Comparison of ENCODE assay signal across 10 cellular contexts in the genomic region with DNA sequence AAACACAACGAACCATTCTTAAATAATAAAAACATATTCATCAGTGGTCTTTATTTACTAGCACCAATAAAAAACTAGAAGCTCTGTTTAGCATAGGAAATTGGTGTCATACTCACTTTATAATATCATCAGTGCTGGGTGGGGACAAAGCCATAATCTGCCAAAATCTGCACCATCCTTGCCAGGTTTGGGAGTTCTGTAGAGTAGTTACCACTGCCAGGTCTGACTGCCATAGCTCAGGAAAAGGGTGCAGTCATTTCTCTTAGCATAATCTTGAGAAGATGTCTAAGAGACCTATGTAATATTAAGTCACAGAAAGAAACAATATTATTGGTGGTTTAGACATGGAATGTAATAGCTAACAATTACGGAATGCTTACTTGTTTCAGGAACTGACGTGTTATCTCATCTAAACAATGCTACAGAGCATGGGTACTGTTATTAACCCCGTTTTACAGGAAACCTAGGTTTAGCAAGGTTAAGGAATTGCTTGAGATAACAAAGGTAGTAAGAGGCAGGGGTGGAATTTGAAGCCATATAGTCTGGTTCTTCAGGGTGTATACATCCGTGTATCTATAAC. TPM values are rescaled to one million over a fixed set of nuclear protein-coding genes. Genes with fewer than 3 reads are reported as not detected.
DNase-seq lines count a peak whose midpoint lies in the region; ATAC-seq and TF ChIP-seq lines count a peak whose summit lies in the region.
"Had no signal": no experiment of that assay in that cellular context is flagged by ENCODE, and none has a peak within 500 bp of the region (broad histone marks: within the 10 kb centered on the region; RNA-seq: fewer than 3 reads in every experiment).

No MANE protein-coding gene starts in this region.

- no peaks in the 10 kb centered on the region for H3K9me2 ChIP-seq in SK-N-SH
- H3K9me2 ChIP-seq in OCI-LY7 (ENCODE audit: insufficient read depth, low read length) = no peaks in the 10 kb centered on the region

- H2AFZ ChIP-seq in SK-N-SH (ENCODE audit: low read depth) (peak overlapping the region; percentile 66; the same call in 1 of the 2 replicates), OCI-LY7 (ENCODE audit: low read length) (peak overlapping the region; percentile 93), trophoblast cell (ENCODE audit: insufficient read depth, low read length, poor library complexity) (no peak overlapping the region)

- no peak for DNase-seq in SK-N-SH
- no peak for DNase-seq in OCI-LY7 (ENCODE audit: low spot score)
- DNase-seq in dermis microvascular lymphatic vessel endothelial cell (ENCODE audit: low read depth in 2 of 2) = peak; percentile 41 to 66
- DNase-seq in trophoblast cell = peak; percentile 71 to 97
- DNase-seq in NCI-H146 (lab: John Stamatoyannopoulos, UW) = no peak
- DNase-seq in T1000 (lab: John Stamatoyannopoulos, UW) = no peak
- DNase-seq: activated CD4-positive, alpha-beta T cell treated with anti-CD3 and anti-CD28 coated beads, Interleukin-2, amount 50 U/mL, for 1 hour; NCI-H2171 had no signal

- intact Hi-C loops in OCI-LY7 (cut with micrococcal nuclease; ENCODE audit: unreplicated experiment) = loop anchor here (10.0 kb wide), 1 partner anchor 1836 kb away; a partner anchor contains a TSS

- no peak overlapping the region for H4K12ac ChIP-seq in trophoblast cell (ENCODE audit: low read depth, low read length)

- no peak overlapping the region for H3K4ac ChIP-seq in trophoblast cell (ENCODE audit: low read depth, low read length)

- no peak overlapping the region for H3K14ac ChIP-seq in trophoblast cell (ENCODE audit: low read length)

- H2BK5ac ChIP-seq in trophoblast cell (ENCODE audit: low read depth, low read length, poor library complexity) = no peak overlapping the region

- no TSS peak for BruUV-seq in OCI-LY7 (replicated peaks; lab: Mats Ljungman, UMichigan)

- H3K79me2 ChIP-seq in SK-N-SH (ENCODE audit: insufficient read depth) = peaks cover 45% of the 10 kb centered on the region
- H3K79me2 ChIP-seq in OCI-LY7 (ENCODE audit: insufficient read depth, low read depth, low read length) = peaks cover 45% of the 10 kb centered on the region
- H3K79me2 ChIP-seq in trophoblast cell (ENCODE audit: control insufficient read depth, insufficient read depth, low read length, poor library complexity) = peaks cover 16% of the 10 kb centered on the region

- peak overlapping the region; percentile 99; the same call in 1 of the 2 replicates for H3K9ac ChIP-seq in SK-N-SH
- H3K9ac ChIP-seq in trophoblast cell (ENCODE audit: low read length) = no peak overlapping the region

- POLR2A ChIA-PET in SK-N-SH (lab: Yijun Ruan, JAX) = interaction anchor here (0.5 kb wide), 1 partner anchor 10 kb away, joined by 4 read pairs; no protein-coding TSS in a partner anchor
- POLR2A ChIA-PET in OCI-LY7 (lab: Charles Lee) = interaction anchor here (1.0 to 2.1 kb wide), 4 partner anchors 16 to 193 kb away, joined by 3 to 10 read pairs (median 4); no protein-coding TSS in a partner anchor

- H3K4me1 ChIP-seq in SK-N-SH (ENCODE audit: control insufficient read depth in 1 of 2, insufficient read depth in 2 of 2, low read depth in 1 of 2, low read length in 1 of 2) (peaks cover 6 to 13% of the 10 kb centered on the region in 2 experiments; a peak in 3 of 4 replicates), OCI-LY7 (ENCODE audit: insufficient read depth, low read length, poor library complexity, severe bottlenecking) (peaks cover 28% of the 10 kb centered on the region), trophoblast cell (ENCODE audit: control insufficient read depth in 1 of 2, insufficient read depth in 2 of 2, low read length in 2 of 2) (peaks cover 2 to 7% of the 10 kb centered on the region in 2 experiments)

- no peak overlapping the region for H2BK120ac ChIP-seq in trophoblast cell (ENCODE audit: insufficient read depth, low read length, poor library complexity)

- no peak overlapping the region for H4K8ac ChIP-seq in trophoblast cell (ENCODE audit: low read depth, low read length)

- H3K36me3 ChIP-seq in SK-N-SH (replicated peaks in 1 of 2; ENCODE audit: control insufficient read depth in 1 of 2, insufficient read depth in 2 of 2, low read length in 1 of 2) (peaks cover 1 to 20% of the 10 kb centered on the region in 2 experiments), OCI-LY7 (ENCODE audit: insufficient read depth, low read length) (peaks cover 20% of the 10 kb centered on the region), trophoblast cell (ENCODE audit: control insufficient read depth in 1 of 2, insufficient read depth in 2 of 2, low read length in 2 of 2) (peaks cover 5 to 6% of the 10 kb centered on the region in 2 experiments)

- H3K4me2 ChIP-seq in SK-N-SH (peak overlapping the region; percentile 77), OCI-LY7 (ENCODE audit: low read length) (peak overlapping the region; percentile 75), trophoblast cell (ENCODE audit: low read length) (no peak overlapping the region)

- H2AK5ac ChIP-seq in trophoblast cell (ENCODE audit: low read length) = no peak overlapping the region

- H3K18ac ChIP-seq in trophoblast cell (ENCODE audit: low read length) = no peak overlapping the region

- CTCF ChIA-PET in SK-N-SH (lab: Yijun Ruan, JAX) = interaction anchor here (0.9 to 1.0 kb wide), 2 partner anchors 97 to 655 kb away, joined by 3 read pairs; no protein-coding TSS in a partner anchor
- CTCF ChIA-PET in OCI-LY7 (lab: Charles Lee; ENCODE audit: unreplicated experiment) = no interaction called here

- TF ChIP-seq RAD21 in SK-N-SH (IDR thresholded peaks at IDR 0.05; ENCODE audit: low read length) = no peak

- H3K4me3 ChIP-seq in SK-N-SH (ENCODE audit: low read depth in 2 of 2, low read length in 1 of 2) (peak overlapping the region in 1 of 2 experiments; percentile 85; a peak in 1 of 4 replicates), OCI-LY7 (ENCODE audit: low read depth, low read length, poor library complexity, severe bottlenecking) (peak overlapping the region; percentile 91), trophoblast cell (ENCODE audit: low read depth, low read length) (no peak overlapping the region)

- no peak for TF ChIP-seq EP300 in SK-N-SH (IDR thresholded peaks at IDR 0.05; ENCODE audit: borderline replicate concordance in 1 of 2, low read depth in 1 of 2, low read length in 1 of 2)

- no peak overlapping the region for H4K91ac ChIP-seq in trophoblast cell (ENCODE audit: low read depth, low read length)

- H3F3A ChIP-seq in SK-N-SH (replicated peaks; ENCODE audit: insufficient read depth) = peaks cover 8% of the 10 kb centered on the region

- no peak overlapping the region for H2BK12ac ChIP-seq in trophoblast cell (ENCODE audit: low read length)

- H3K23ac ChIP-seq in trophoblast cell (ENCODE audit: low read length) = no peak overlapping the region

- H3K9me3 ChIP-seq in SK-N-SH = no peaks in the 10 kb centered on the region
- H3K9me3 ChIP-seq in OCI-LY7 (ENCODE audit: low read length) = peaks cover 2% of the 10 kb centered on the region; the same call in 1 of the 2 replicates
- H3K9me3 ChIP-seq in trophoblast cell (ENCODE audit: insufficient read depth, low read depth, low read length) = no peaks in the 10 kb centered on the region

- no peak for TF ChIP-seq CTCF in SK-N-SH (IDR thresholded peaks at IDR 0.05)
- no peak for TF ChIP-seq CTCF in OCI-LY7 (conservative IDR thresholded peaks at IDR 0.05; ENCODE audit: low read length)

- H3K27ac ChIP-seq in SK-N-SH (ENCODE audit: low read depth in 2 of 2, low read length in 1 of 2) (peak overlapping the region in 1 of 2 experiments; percentile 93; a peak in 1 of 4 replicates), OCI-LY7 (ENCODE audit: low read depth, low read length, poor library complexity, severe bottlenecking) (peak overlapping the region; percentile 86), trophoblast cell (ENCODE audit: low read depth, low read length) (no peak overlapping the region)

- WGBS in SK-N-SH (ENCODE audit: low lambda C conversion rate) = 64% methylated on average over 5 of the region's 5 CpGs
- no CpG with 5 or more reads among the region's 5 CpGs for WGBS in trophoblast cell (ENCODE audit: extremely low coverage, insufficient coverage, insufficient read length)

- H4K20me1 ChIP-seq in SK-N-SH (ENCODE audit: insufficient read depth) = peaks cover 29% of the 10 kb centered on the region
- peaks cover 27% of the 10 kb centered on the region for H4K20me1 ChIP-seq in OCI-LY7 (ENCODE audit: insufficient read depth, low read length)

- no peaks in the 10 kb centered on the region for H3K27me3 ChIP-seq in SK-N-SH (ENCODE audit: insufficient read depth)
- no peaks in the 10 kb centered on the region for H3K27me3 ChIP-seq in trophoblast cell (ENCODE audit: insufficient read depth, low read length)

- ATAC-seq in SK-N-SH treated with all-trans-retinoic acid at 6 μM for 48 hours (no peak), GM21423 (IDR thresholded peaks at IDR 0.05; ENCODE audit: unreplicated experiment) (no peak)

- peaks cover 10% of the 10 kb centered on the region for H3K79me1 ChIP-seq in trophoblast cell (ENCODE audit: low read length)

TF ChIP-seq in SK-N-SH treated with all-trans-retinoic acid at 6 μM for 48 hours, 23 proteins besides CTCF, POLR2A, EP300 and RAD21 (continues in another document):
- TF ChIP-seq TOX (CRISPR knock-in tag; IDR thresholded peaks at IDR 0.05; ENCODE audit: borderline replicate concordance) (no peak), OSR1 (CRISPR knock-in tag; IDR thresholded peaks at IDR 0.05) (no peak), ZNF565 (CRISPR knock-in tag; conservative IDR thresholded peaks at IDR 0.05; ENCODE audit: low read depth) (no peak), RARB (CRISPR knock-in tag; IDR thresholded peaks at IDR 0.05) (no peak), ZFP3 (CRISPR knock-in tag; IDR thresholded peaks at IDR 0.05) (no peak), ISL1 (CRISPR knock-in tag; IDR thresholded peaks at IDR 0.05) (no peak), ZFP30 (CRISPR knock-in tag; IDR thresholded peaks at IDR 0.05) (no peak)
- TF ChIP-seq, protein P1, sequence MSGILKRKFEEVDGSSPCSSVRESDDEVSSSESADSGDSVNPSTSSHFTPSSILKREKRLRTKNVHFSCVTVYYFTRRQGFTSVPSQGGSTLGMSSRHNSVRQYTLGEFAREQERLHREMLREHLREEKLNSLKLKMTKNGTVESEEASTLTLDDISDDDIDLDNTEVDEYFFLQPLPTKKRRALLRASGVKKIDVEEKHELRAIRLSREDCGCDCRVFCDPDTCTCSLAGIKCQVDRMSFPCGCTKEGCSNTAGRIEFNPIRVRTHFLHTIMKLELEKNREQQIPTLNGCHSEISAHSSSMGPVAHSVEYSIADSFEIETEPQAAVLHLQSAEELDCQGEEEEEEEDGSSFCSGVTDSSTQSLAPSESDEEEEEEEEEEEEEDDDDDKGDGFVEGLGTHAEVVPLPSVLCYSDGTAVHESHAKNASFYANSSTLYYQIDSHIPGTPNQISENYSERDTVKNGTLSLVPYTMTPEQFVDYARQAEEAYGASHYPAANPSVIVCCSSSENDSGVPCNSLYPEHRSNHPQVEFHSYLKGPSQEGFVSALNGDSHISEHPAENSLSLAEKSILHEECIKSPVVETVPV (CRISPR knock-in tag; IDR thresholded peaks at IDR 0.05) = no peak

RNA-seq across cellular contexts. Expression of a gene that starts 1.6 kb away (rescaled TPM):
- 18.4 and 20.3 TPM in 2 replicates for polyA plus RNA-seq in SK-N-SH (2012; rRNA removed)
- polyA plus RNA-seq in SK-N-SH (2012; cell fraction: cytosol; rRNA removed) = 32.2 and 33.0 TPM in 2 replicates
- polyA plus RNA-seq in SK-N-SH (2012; cell fraction: nucleus; rRNA removed) = 13.2 and 34.5 TPM in 2 replicates
- 48.8 and 56.2 TPM in 2 replicates for total RNA-seq in OCI-LY7 (2014; rRNA removed; shearing (Covaris generic))
- total RNA-seq in OCI-LY7 (2022) = 69.4 and 69.6 TPM in 2 replicates
- 63.8 and 92.3 TPM in 2 replicates for total RNA-seq in dermis microvascular lymphatic vessel endothelial cell
- polyA plus RNA-seq in trophoblast cell (2013) = 97.9 and 101 TPM in 2 replicates

Comparison
In these comparisons a context has a peak if more than half of its experiments do, and no peak if none do; other contexts are left out.
1. DNase-seq: peak in dermis microvascular lymphatic vessel endothelial cell (2 of 2) and trophoblast cell (2 of 2); none in SK-N-SH (single experiment), OCI-LY7 (single experiment), NCI-H146 (single experiment) and T1000 (single experiment).